Comparison of ENCODE assay signal across 10 cellular contexts in genomic region chr6:47438481-47439347, GRCh38. TPM values are rescaled to one million over a fixed set of nuclear protein-coding genes. Genes with fewer than 3 reads are reported as not detected.
DNase-seq lines count a peak whose midpoint lies in the region; ATAC-seq and TF ChIP-seq lines count a peak whose summit lies in the region.
"Had no signal": no experiment of that assay in that cellular context is flagged by ENCODE, and none has a peak within 500 bp of the region (broad histone marks: within the 10 kb centered on the region; RNA-seq: fewer than 3 reads in every experiment).

No MANE protein-coding gene starts in this region.

- H3K4me2 ChIP-seq in SK-N-SH, result no peak overlapping the region
- H3K4me2 ChIP-seq: KMS-11 had no signal

- peak overlapping the region in 1 of 8 donors; percentile 66 for H3K4me3 Mint-ChIP-seq in naive B cell
- H3K4me3 Mint-ChIP-seq in type B pancreatic cell, result no peak overlapping the region

- H3K27ac Mint-ChIP-seq in naive B cell, result peak overlapping the region in 2 of 6 donors; percentile 33 to 47
- no peak overlapping the region for H3K27ac Mint-ChIP-seq in type B pancreatic cell

- no peak for TF ChIP-seq CTCF in type B pancreatic cell (conservative IDR thresholded peaks at IDR 0.05)
- TF ChIP-seq CTCF in SK-N-SH (IDR thresholded peaks at IDR 0.05), result no peak

- no peak for TF ChIP-seq RAD21 in SK-N-SH (IDR thresholded peaks at IDR 0.05; ENCODE audit: low read length)

- H3K4me3 ChIP-seq in SK-N-SH (ENCODE audit: low read depth in 2 of 2, low read length in 1 of 2), result no peak overlapping the region

- H3K9me2 ChIP-seq in SK-N-SH, result no peaks in the 10 kb centered on the region

- H3K36me3 Mint-ChIP-seq in naive B cell (no peaks in the 10 kb centered on the region), type B pancreatic cell (no peaks in the 10 kb centered on the region)

- H3K27ac ChIP-seq in SK-N-SH (ENCODE audit: low read depth in 2 of 2, low read length in 1 of 2), result no peak overlapping the region
- H3K27ac ChIP-seq: KMS-11 had no signal

- H3K79me2 ChIP-seq in SK-N-SH (ENCODE audit: insufficient read depth), result no peaks in the 10 kb centered on the region

- peaks cover 25 to 48% (median 36%) of the 10 kb centered on the region in 3 donors for H3K4me1 Mint-ChIP-seq in naive B cell
- H3K4me1 Mint-ChIP-seq in type B pancreatic cell (ENCODE audit: unreplicated experiment), result peaks cover 3% of the 10 kb centered on the region

- H4K20me1 ChIP-seq in SK-N-SH (ENCODE audit: insufficient read depth), result no peaks in the 10 kb centered on the region

- H3K27me3 Mint-ChIP-seq in naive B cell (peaks cover 0 to 1% (median under 1%) of the 10 kb centered on the region in 3 donors), type B pancreatic cell (no peaks in the 10 kb centered on the region)

- H3K9me3 Mint-ChIP-seq in naive B cell (peaks cover 0 to 2% (median 0%) of the 10 kb centered on the region in 7 donors), type B pancreatic cell (no peaks in the 10 kb centered on the region)

- POLR2A ChIA-PET in SK-N-SH (lab: Yijun Ruan, JAX), result no interaction called here

- H3K9me3 ChIP-seq in SK-N-SH, result no peaks in the 10 kb centered on the region

- CTCF ChIA-PET in SK-N-SH (lab: Yijun Ruan, JAX), result interaction anchor here (1.5 kb wide), 1 partner anchor 192 kb away, joined by 3 read pairs; no protein-coding TSS in a partner anchor

- no peaks in the 10 kb centered on the region for H3K4me1 ChIP-seq in SK-N-SH (ENCODE audit: control insufficient read depth in 1 of 2, insufficient read depth in 2 of 2, low read depth in 1 of 2, low read length in 1 of 2)

- no peaks in the 10 kb centered on the region for H3F3A ChIP-seq in SK-N-SH (replicated peaks; ENCODE audit: insufficient read depth)

- H2AFZ ChIP-seq in SK-N-SH (ENCODE audit: low read depth), result no peak overlapping the region

- no peaks in the 10 kb centered on the region; the same call in 1 of the 2 replicates for H3K27me3 ChIP-seq in SK-N-SH (ENCODE audit: insufficient read depth)

- TF ChIP-seq EP300 in SK-N-SH (IDR thresholded peaks at IDR 0.05; ENCODE audit: borderline replicate concordance in 1 of 2, low read depth in 1 of 2, low read length in 1 of 2), result no peak

- peak; percentile 8 for DNase-seq in naive B cell
- DNase-seq in type B pancreatic cell (ENCODE audit: extremely low spot score, unreplicated experiment), result no peak
- no peak for DNase-seq in SK-N-SH
- no peak for DNase-seq in cerebellar nuclear complex (lab: John Stamatoyannopoulos, UW)
- DNase-seq in kidney tubule cell (ENCODE audit: low spot score), result no peak
- DNase-seq: SW 1271 had no signal

- WGBS in SK-N-SH (ENCODE audit: low lambda C conversion rate), result 30% methylated on average over 8 of the region's 8 CpGs

- ATAC-seq in GM18907 (IDR thresholded peaks at IDR 0.05; ENCODE audit: unreplicated experiment), result peak; percentile 80
- ATAC-seq in HG02588 (IDR thresholded peaks at IDR 0.05; ENCODE audit: unreplicated experiment), result peak; percentile 72
- peak; percentile 66 for ATAC-seq in HG03571 (IDR thresholded peaks at IDR 0.05; ENCODE audit: unreplicated experiment)
- peak; percentile 63 to 75 for ATAC-seq in naive B cell (ENCODE audit: low read depth in 2 of 2)

- H3K9ac ChIP-seq in SK-N-SH, result no peak overlapping the region
- H3K9ac ChIP-seq: KMS-11 had no signal

- H3K36me3 ChIP-seq in SK-N-SH (replicated peaks in 1 of 2; ENCODE audit: control insufficient read depth in 1 of 2, insufficient read depth in 2 of 2, low read length in 1 of 2), result no peaks in the 10 kb centered on the region

TF ChIP-seq in SK-N-SH, 30 proteins besides CTCF, POLR2A, EP300 and RAD21:
- TF ChIP-seq MXI1 (IDR thresholded peaks at IDR 0.05; ENCODE audit: low read depth, low read length) (no peak), GATA2 (CRISPR knock-in tag; IDR thresholded peaks at IDR 0.05) (no peak), YY1 (IDR thresholded peaks at IDR 0.05; ENCODE audit: low read depth) (no peak)

RNA-seq across cellular contexts. Expression of gene CD2AP, which starts 38.9 kb away (rescaled TPM):
- polyA plus RNA-seq in naive B cell (ENCODE audit: low read depth in 6 of 6), result 10 to 100 TPM in 2 of 6 donors, 1 to 10 TPM in 4; 5.6 to 11.7 (median 9.0) TPM
- total RNA-seq in type B pancreatic cell (ENCODE audit: low replicate concordance), result 29.5 and 49.1 TPM in 2 replicates
- polyA plus RNA-seq in SK-N-SH (2012; rRNA removed), result 1.6 and 2.3 TPM in 2 replicates
- 2.7 and 4.1 TPM in 2 replicates for polyA plus RNA-seq in SK-N-SH (2012; cell fraction: cytosol; rRNA removed)
- 1.3 and 2.5 TPM in 2 replicates for polyA plus RNA-seq in SK-N-SH (2012; cell fraction: nucleus; rRNA removed)
